17 cellular contexts compared by ENCODE assay signal in genomic region chr5:88662801-88663360, GRCh38.
"Had no signal": no experiment of that assay in that cellular context is flagged by ENCODE, and none has a peak within 500 bp of the region (broad histone marks: within the 10 kb centered on the region; RNA-seq: fewer than 3 reads in every experiment).

No MANE protein-coding gene starts in this region.

- FAIRE-seq: keratinocyte had no signal

- DNase-seq: activated CD4-positive, alpha-beta T cell treated with anti-CD3 and anti-CD28 coated beads, Interleukin-2, amount 10 ng/mL, durations not matched to agents 24 days and 14 days; activated CD8-positive, alpha-beta memory T cell treated with anti-CD3 and anti-CD28 coated beads for 24 hours; activated naive CD4-positive, alpha-beta T cell treated with anti-CD3 and anti-CD28 coated beads for 36 hours; brain microvascular endothelial cell; gastrocnemius medialis; left ventricle myocardium inferior; mesenchymal stem cell; pancreas; stimulated activated CD4-positive, alpha-beta T cell treated with anti-CD3 and anti-CD28 coated beads, Interleukin-4, amount 100 ng/mL, for 1 hour; stimulated activated CD8-positive, alpha-beta memory T cell treated with anti-CD3 and anti-CD28 coated beads, Interleukin-4, amount 100 ng/mL, for 48 hours; testis; upper lobe of right lung had no signal

- H3K9me3 Mint-ChIP-seq: activated naive CD4-positive, alpha-beta T cell treated with anti-CD3 and anti-CD28 coated beads for 36 hours; nephron; WTC11 had no signal

- H3K27ac Mint-ChIP-seq: activated CD4-positive, alpha-beta T cell treated with anti-CD3 and anti-CD28 coated beads, Interleukin-2, amount 10 ng/mL, durations not matched to agents 24 days and 14 days; activated naive CD4-positive, alpha-beta T cell treated with anti-CD3 and anti-CD28 coated beads for 36 hours; activated T-helper 17 cell treated with anti-CD3 and anti-CD28 coated beads, Interleukin-2, amount 50 U/mL, for 72 hours; stimulated activated naive CD8-positive, alpha-beta T cell treated with anti-CD3 and anti-CD28 coated beads, Interleukin-15, Interleukin-2, amounts not matched to agents 100 ng/mL and 50 ng/mL, for 24 hours; WTC11 had no signal

- H3K9me3 ChIP-seq: gastrocnemius medialis, left ventricle myocardium inferior, pancreas, testis, upper lobe of right lung had no signal

- H3K27me3 ChIP-seq: testis had no signal

- H3K4me3 ChIP-seq: gastrocnemius medialis, left ventricle myocardium inferior, pancreas, testis, upper lobe of right lung had no signal

- ATAC-seq: activated T-helper 17 cell treated with anti-CD3 and anti-CD28 coated beads, Interleukin-2, amount 50 U/mL, for 72 hours; gastrocnemius medialis; pancreas; upper lobe of right lung; WTC11 had no signal

- H3K27ac ChIP-seq: brain microvascular endothelial cell, gastrocnemius medialis, left ventricle myocardium inferior, pancreas, testis, upper lobe of right lung had no signal

- H3K36me3 ChIP-seq: brain microvascular endothelial cell, gastrocnemius medialis, left ventricle myocardium inferior, pancreas, upper lobe of right lung had no signal

- H3K4me1 ChIP-seq: pancreas, testis had no signal

- H3K4me3 Mint-ChIP-seq: activated CD4-positive, alpha-beta T cell treated with anti-CD3 and anti-CD28 coated beads, Interleukin-2, amount 10 ng/mL, durations not matched to agents 24 days and 14 days; activated naive CD4-positive, alpha-beta T cell treated with anti-CD3 and anti-CD28 coated beads for 36 hours; activated T-helper 17 cell treated with anti-CD3 and anti-CD28 coated beads, Interleukin-2, amount 50 U/mL, for 72 hours; stimulated activated naive CD8-positive, alpha-beta T cell treated with anti-CD3 and anti-CD28 coated beads, Interleukin-15, Interleukin-2, amounts not matched to agents 100 ng/mL and 50 ng/mL, for 24 hours; WTC11 had no signal

- H3K36me3 Mint-ChIP-seq: WTC11 had no signal
